1 cellular context compared by ENCODE assay signal in the genomic region with DNA sequence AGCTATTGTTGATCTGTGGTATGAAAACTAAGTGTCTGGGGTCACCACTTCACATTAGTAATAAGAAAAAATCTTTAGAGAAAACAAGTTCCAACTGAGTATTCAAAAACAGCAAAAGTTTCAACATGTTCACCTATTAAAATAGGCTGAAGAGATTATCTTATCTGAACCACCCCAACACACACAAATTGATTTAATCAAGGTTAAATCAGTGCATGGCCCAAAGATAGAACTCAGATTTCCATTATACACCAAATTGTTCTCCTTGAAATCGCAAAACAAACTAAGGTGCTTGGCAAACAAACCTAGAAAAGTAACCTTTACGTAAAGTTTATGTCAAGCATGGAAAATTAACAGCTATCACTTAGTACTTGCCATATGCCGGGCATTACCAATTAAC.
TF ChIP-seq lines count a peak whose summit lies in the region.

No MANE protein-coding gene starts in this region.

TF ChIP-seq in liver, 16 proteins besides CTCF, POLR2A, EP300 and RAD21 (continued from another document):
- TF ChIP-seq, protein P1, sequence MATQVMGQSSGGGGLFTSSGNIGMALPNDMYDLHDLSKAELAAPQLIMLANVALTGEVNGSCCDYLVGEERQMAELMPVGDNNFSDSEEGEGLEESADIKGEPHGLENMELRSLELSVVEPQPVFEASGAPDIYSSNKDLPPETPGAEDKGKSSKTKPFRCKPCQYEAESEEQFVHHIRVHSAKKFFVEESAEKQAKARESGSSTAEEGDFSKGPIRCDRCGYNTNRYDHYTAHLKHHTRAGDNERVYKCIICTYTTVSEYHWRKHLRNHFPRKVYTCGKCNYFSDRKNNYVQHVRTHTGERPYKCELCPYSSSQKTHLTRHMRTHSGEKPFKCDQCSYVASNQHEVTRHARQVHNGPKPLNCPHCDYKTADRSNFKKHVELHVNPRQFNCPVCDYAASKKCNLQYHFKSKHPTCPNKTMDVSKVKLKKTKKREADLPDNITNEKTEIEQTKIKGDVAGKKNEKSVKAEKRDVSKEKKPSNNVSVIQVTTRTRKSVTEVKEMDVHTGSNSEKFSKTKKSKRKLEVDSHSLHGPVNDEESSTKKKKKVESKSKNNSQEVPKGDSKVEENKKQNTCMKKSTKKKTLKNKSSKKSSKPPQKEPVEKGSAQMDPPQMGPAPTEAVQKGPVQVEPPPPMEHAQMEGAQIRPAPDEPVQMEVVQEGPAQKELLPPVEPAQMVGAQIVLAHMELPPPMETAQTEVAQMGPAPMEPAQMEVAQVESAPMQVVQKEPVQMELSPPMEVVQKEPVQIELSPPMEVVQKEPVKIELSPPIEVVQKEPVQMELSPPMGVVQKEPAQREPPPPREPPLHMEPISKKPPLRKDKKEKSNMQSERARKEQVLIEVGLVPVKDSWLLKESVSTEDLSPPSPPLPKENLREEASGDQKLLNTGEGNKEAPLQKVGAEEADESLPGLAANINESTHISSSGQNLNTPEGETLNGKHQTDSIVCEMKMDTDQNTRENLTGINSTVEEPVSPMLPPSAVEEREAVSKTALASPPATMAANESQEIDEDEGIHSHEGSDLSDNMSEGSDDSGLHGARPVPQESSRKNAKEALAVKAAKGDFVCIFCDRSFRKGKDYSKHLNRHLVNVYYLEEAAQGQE (IDR thresholded peaks at IDR 0.05) = no peak
- TF ChIP-seq HNF4A (conservative IDR thresholded peaks at IDR 0.05) (no peak), TAF1 (conservative IDR thresholded peaks at IDR 0.05) (no peak)
